Comparison of ENCODE assay signal across 8 cellular contexts in genomic region chr5:141960449-141961323, GRCh38. TPM values are rescaled to one million over a fixed set of nuclear protein-coding genes. Genes with fewer than 3 reads are reported as not detected.
DNase-seq lines count a peak whose midpoint lies in the region; ATAC-seq and TF ChIP-seq lines count a peak whose summit lies in the region.

No MANE protein-coding gene starts in this region.

- H3K27ac Mint-ChIP-seq in nephron progenitor cell: no peak overlapping the region
- H3K27ac Mint-ChIP-seq in stimulated activated naive CD8-positive, alpha-beta T cell treated with anti-CD3 and anti-CD28 coated beads, Interleukin-15, Interleukin-2, amounts not matched to agents 100 ng/mL and 50 ng/mL, for 24 hours: peak overlapping the region; percentile 84

- peaks cover 71% of the 10 kb centered on the region for H3K4me1 Mint-ChIP-seq in nephron progenitor cell
- H3K4me1 Mint-ChIP-seq in stimulated activated naive CD8-positive, alpha-beta T cell treated with anti-CD3 and anti-CD28 coated beads, Interleukin-15, Interleukin-2, amounts not matched to agents 100 ng/mL and 50 ng/mL, for 24 hours (ENCODE audit: low read depth): peaks cover 40% of the 10 kb centered on the region

- peaks cover 2% of the 10 kb centered on the region for H3K27me3 Mint-ChIP-seq in nephron progenitor cell (ENCODE audit: low read depth, poor library complexity)
- H3K27me3 Mint-ChIP-seq in stimulated activated naive CD8-positive, alpha-beta T cell treated with anti-CD3 and anti-CD28 coated beads, Interleukin-15, Interleukin-2, amounts not matched to agents 100 ng/mL and 50 ng/mL, for 24 hours: no peaks in the 10 kb centered on the region

- no peaks in the 10 kb centered on the region for H3K9me3 Mint-ChIP-seq in nephron progenitor cell
- no peaks in the 10 kb centered on the region for H3K9me3 Mint-ChIP-seq in stimulated activated naive CD8-positive, alpha-beta T cell treated with anti-CD3 and anti-CD28 coated beads, Interleukin-15, Interleukin-2, amounts not matched to agents 100 ng/mL and 50 ng/mL, for 24 hours

- DNase-seq in DMS79 treated with DMSO at 0.1 percent for 48 hours (lab: John Stamatoyannopoulos, UW): peak; percentile 54
- peak; percentile 74 for DNase-seq in HuH-7.5 (ENCODE audit: low spot score)
- peak; percentile 7 for DNase-seq in OCI-M2 (lab: John Stamatoyannopoulos, UW; ENCODE audit: unreplicated experiment)
- DNase-seq in activated T-cell treated with anti-CD3 and anti-CD28 coated beads for 1 hour (ENCODE audit: low read depth): peak; percentile 92
- DNase-seq in nephron progenitor cell: peak; percentile 91

- TF ChIP-seq CTCF in nephron progenitor cell (IDR thresholded peaks at IDR 0.05): peak; percentile 77

- H3K36me3 Mint-ChIP-seq in nephron progenitor cell (ENCODE audit: low read depth): no peaks in the 10 kb centered on the region
- H3K36me3 Mint-ChIP-seq in stimulated activated naive CD8-positive, alpha-beta T cell treated with anti-CD3 and anti-CD28 coated beads, Interleukin-15, Interleukin-2, amounts not matched to agents 100 ng/mL and 50 ng/mL, for 24 hours (ENCODE audit: low read depth): no peaks in the 10 kb centered on the region

- ATAC-seq in GM21576 (IDR thresholded peaks at IDR 0.05; ENCODE audit: unreplicated experiment): peak; percentile 94
- ATAC-seq in esophagus mucosa: peak; percentile 69

- H3K4me3 Mint-ChIP-seq in nephron progenitor cell: no peak overlapping the region
- H3K4me3 Mint-ChIP-seq in stimulated activated naive CD8-positive, alpha-beta T cell treated with anti-CD3 and anti-CD28 coated beads, Interleukin-15, Interleukin-2, amounts not matched to agents 100 ng/mL and 50 ng/mL, for 24 hours: peak overlapping the region; percentile 46

RNA-seq across cellular contexts. Expression of gene PCDH12, which starts 2.7 kb away (rescaled TPM):
- 0.40 TPM for total RNA-seq in esophagus mucosa

RNA-seq across cellular contexts. Expression of gene RNF14, which starts 8.2 kb away (rescaled TPM):
- 30.3 TPM for total RNA-seq in esophagus mucosa

RNA-seq across cellular contexts. Expression of gene DELE1, which starts 37.0 kb away (rescaled TPM):
- total RNA-seq in esophagus mucosa: 33.5 TPM

RNA-seq across cellular contexts. Expression of gene GNPDA1, which starts 52.1 kb away (rescaled TPM):
- 12.9 TPM for total RNA-seq in esophagus mucosa

Comparison
In these comparisons a context has a peak if more than half of its experiments do, and no peak if none do; other contexts are left out.
1. Peak in every context shown above with its lines: DNase-seq and ATAC-seq.
2. DNase-seq: peak in every context shown above with its lines; median percentile 92 in activated T-cell treated with anti-CD3 and anti-CD28 coated beads for 1 hour; 91 in nephron progenitor cell; 74 in HuH-7.5; 54 in DMS79 treated with DMSO at 0.1 percent for 48 hours; 7 in OCI-M2.